ENCODE assay signal across 1 cellular context in genomic region chr1:185969028-185969427, GRCh38.
TF ChIP-seq lines count a peak whose summit lies in the region.

No MANE protein-coding gene starts in this region.

TF ChIP-seq in IMR-90, 13 proteins besides CTCF, POLR2A, EP300 and RAD21 (continued from another document):
- TF ChIP-seq MAFK (IDR thresholded peaks at IDR 0.05; ENCODE audit: low read depth, low read length) (no peak), ELK1 (IDR thresholded peaks at IDR 0.05; ENCODE audit: borderline replicate concordance, low read depth, low read length) (no peak), MAZ (IDR thresholded peaks at IDR 0.05; ENCODE audit: borderline replicate concordance, low read depth, low read length) (no peak), CHD1 (IDR thresholded peaks at IDR 0.05; ENCODE audit: low read depth, low read length) (no peak), FOS (IDR thresholded peaks at IDR 0.05; ENCODE audit: low read depth, low read length) (no peak), RFX5 (IDR thresholded peaks at IDR 0.05; ENCODE audit: low read depth, low read length) (no peak), MXI1 (IDR thresholded peaks at IDR 0.05; ENCODE audit: borderline replicate concordance, low read depth, low read length) (no peak), USF2 (IDR thresholded peaks at IDR 0.05; ENCODE audit: low read depth, low read length) (no peak), CEBPB (IDR thresholded peaks at IDR 0.05; ENCODE audit: low read depth, low read length) (no peak; the same call in 1 of the 2 replicates), SMC3 (IDR thresholded peaks at IDR 0.05; ENCODE audit: low read depth, low read length) (no peak), NFE2L2 (IDR thresholded peaks at IDR 0.05; ENCODE audit: low read depth, low read length) (no peak)
